ENCODE assay signal across 15 cellular contexts in genomic region chr3:73504255-73504654, GRCh38.
DNase-seq lines count a peak whose midpoint lies in the region; ATAC-seq, FAIRE-seq and TF ChIP-seq lines count a peak whose summit lies in the region.
"Had no signal": no experiment of that assay in that cellular context is flagged by ENCODE, and none has a peak within 500 bp of the region (broad histone marks: within the 10 kb centered on the region; RNA-seq: fewer than 3 reads in every experiment).

No MANE protein-coding gene starts in this region.

- FAIRE-seq in islet of Langerhans (lab: Jason Lieb, UNC): peak; percentile 99

- H3K4me1 ChIP-seq in heart right ventricle: peaks cover 0 to 68% (median 28%) of the 10 kb centered on the region in 9 donors
- peaks cover 10 to 13% of the 10 kb centered on the region in 2 donors for H3K4me1 ChIP-seq in uterus

- no peaks in the 10 kb centered on the region for H3K9me3 ChIP-seq in heart right ventricle
- H3K9me3 ChIP-seq in uterus: no peaks in the 10 kb centered on the region
- H3K9me3 ChIP-seq: breast epithelium, Peyer's patch, tibial nerve had no signal

- H3K27ac ChIP-seq in heart right ventricle: peak overlapping the region in 6 of 10 donors; percentile 42 to 59 (median 47)
- peak overlapping the region; percentile 28 to 34 for H3K27ac ChIP-seq in uterus
- H3K27ac ChIP-seq: breast epithelium, Peyer's patch had no signal

- DNase-seq in heart right ventricle (no peak), Right ventricle myocardium inferior (ENCODE audit: missing footprints) (no peak), NCI-H774 (lab: John Stamatoyannopoulos, UW) (peak; percentile 69), uterus (no peak), GM19240 (ENCODE audit: insufficient read length, low spot score) (no peak)
- DNase-seq: activated CD4-positive, alpha-beta memory T cell treated with anti-CD3 and anti-CD28 coated beads, Interleukin-2, amount 10 ng/mL, durations not matched to agents 7 days and 5 days; activated gamma-delta T cell; NCI-H187; Peyer's patch; T1000 had no signal

- H3K27me3 ChIP-seq in heart right ventricle (no peaks in the 10 kb centered on the region), uterus (no peaks in the 10 kb centered on the region)
- H3K27me3 ChIP-seq: breast epithelium, Peyer's patch, tibial nerve had no signal

- TF ChIP-seq POLR2A in uterus (IDR thresholded peaks at IDR 0.05): no peak

- ATAC-seq in heart right ventricle: no peak
- ATAC-seq in Right ventricle myocardium inferior: no peak
- ATAC-seq in GM21717 (IDR thresholded peaks at IDR 0.05; ENCODE audit: unreplicated experiment): no peak
- ATAC-seq in GM19395 (IDR thresholded peaks at IDR 0.05; ENCODE audit: unreplicated experiment): no peak

- WGBS in heart right ventricle, 2 donors: 53 to 55% methylated on average over 3 of the region's 3 CpGs

- TF ChIP-seq CTCF in heart right ventricle (IDR thresholded peaks at IDR 0.05): no peak
- no peak for TF ChIP-seq CTCF in uterus (IDR thresholded peaks at IDR 0.05)

- intact Hi-C loops in heart right ventricle (cut with DNase I) (loop anchor here in 7 of 10 donors (5.0 to 10.0 kb wide), 6 partner anchors 47 to 407 kb away; partner anchors contain the start of gene PDZRN3 (in 1 of the 7)), Right ventricle myocardium inferior (cut with DNase I) (loop anchor here (5.0 to 10.0 kb wide), 2 partner anchors 47 to 261 kb away; no protein-coding TSS in a partner anchor), uterus (cut with DNase I; ENCODE audit: low total_unique reads) (loop anchor here (5.0 kb wide), 1 partner anchor 407 kb away; no protein-coding TSS in a partner anchor)

- H3K36me3 ChIP-seq in heart right ventricle (no peaks in the 10 kb centered on the region), uterus (no peaks in the 10 kb centered on the region)
- H3K36me3 ChIP-seq: breast epithelium, Peyer's patch, tibial nerve had no signal

- no peak overlapping the region for H3K4me3 ChIP-seq in heart right ventricle
- H3K4me3 ChIP-seq in uterus: no peak overlapping the region
- H3K4me3 ChIP-seq: breast epithelium, Peyer's patch, tibial nerve had no signal
